ENCODE assay signal across 7 cellular contexts in the genomic region with DNA sequence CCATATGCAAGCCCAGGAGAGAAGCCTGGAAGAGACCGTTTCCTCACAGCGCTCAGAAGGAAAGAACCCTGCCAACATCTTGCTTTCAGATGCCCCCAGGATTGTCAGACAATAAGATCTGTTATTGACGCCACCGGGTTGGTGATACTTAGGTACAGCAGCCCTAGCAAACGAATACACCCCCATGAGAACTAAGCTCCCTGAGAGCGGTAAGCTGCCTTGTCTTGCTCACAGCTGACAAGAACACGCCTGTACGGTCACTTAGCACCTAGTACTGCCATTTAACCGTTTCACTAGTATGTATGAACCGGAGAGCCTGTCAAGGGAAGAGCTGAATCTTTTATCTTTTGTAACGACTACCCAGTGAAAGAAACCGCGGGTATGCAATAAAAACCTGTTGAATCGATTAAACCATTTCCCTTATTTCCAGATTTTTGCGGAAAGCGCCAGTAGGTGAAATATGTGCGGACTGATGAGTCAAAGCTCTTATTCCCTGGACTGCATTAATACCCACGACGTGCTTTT. TPM values are rescaled to one million over a fixed set of nuclear protein-coding genes. Genes with fewer than 3 reads are reported as not detected.
DNase-seq lines count a peak whose midpoint lies in the region; ATAC-seq, FAIRE-seq and TF ChIP-seq lines count a peak whose summit lies in the region.

No MANE protein-coding gene starts in this region.

- TF ChIP-seq POLR2A in IMR-90 (IDR thresholded peaks at IDR 0.05; ENCODE audit: low read depth, low read length) (no peak), sigmoid colon (IDR thresholded peaks at IDR 0.05) (no peak)

- H3K27ac ChIP-seq in IMR-90 (ENCODE audit: insufficient read depth, low read length), result no peak overlapping the region
- no peak overlapping the region for H3K27ac ChIP-seq in right atrium auricular region
- no peak overlapping the region for H3K27ac ChIP-seq in sigmoid colon
- H3K27ac ChIP-seq in small intestine (ENCODE audit: low read depth in 1 of 2, low read length in 1 of 2), result no peak overlapping the region

- peaks cover 13% of the 10 kb centered on the region for H3K4me1 Mint-ChIP-seq in activated CD8-positive, alpha-beta T cell treated with anti-CD3 and anti-CD28 coated beads, Interleukin-2, amount 10 ng/mL, durations not matched to agents 7 days and 5 days (ENCODE audit: low read depth)

- CTCF ChIA-PET in IMR-90 (lab: Yijun Ruan, JAX), result interaction anchor here (0.9 kb wide), 1 partner anchor 16 kb away, joined by 3 read pairs; no protein-coding TSS in a partner anchor
- CTCF ChIA-PET in activated CD8-positive, alpha-beta T cell treated with anti-CD3 and anti-CD28 coated beads, Interleukin-2, amount 10 ng/mL, durations not matched to agents 7 days and 5 days (lab: Charles Lee), result interaction anchor here (0.9 kb wide), 1 partner anchor 63 kb away, joined by 3 read pairs; no protein-coding TSS in a partner anchor
- CTCF ChIA-PET in GM10248 (lab: Yijun Ruan, JAX), result interaction anchor here (0.6 to 0.9 kb wide), 3 partner anchors 12 to 56 kb away, joined by 3 to 4 read pairs (median 3); no protein-coding TSS in a partner anchor

- peak overlapping the region; percentile 51 for H3K4me3 Mint-ChIP-seq in activated CD8-positive, alpha-beta T cell treated with anti-CD3 and anti-CD28 coated beads, Interleukin-2, amount 10 ng/mL, durations not matched to agents 7 days and 5 days

- no peak overlapping the region for H2BK20ac ChIP-seq in IMR-90 (ENCODE audit: low read depth, low read length)

- TF ChIP-seq EP300 in sigmoid colon (IDR thresholded peaks at IDR 0.05), result no peak

- H3K9me1 ChIP-seq in IMR-90 (ENCODE audit: insufficient read depth, low read length), result no peaks in the 10 kb centered on the region

- no peak overlapping the region for H4K5ac ChIP-seq in IMR-90 (ENCODE audit: low read depth, low read length)

- dilution Hi-C loops in IMR-90 (cut with HindIII; ENCODE audit: low sequenced_read_pairs, unreplicated experiment), result no loop called here

- no peaks in the 10 kb centered on the region for H3K36me3 Mint-ChIP-seq in activated CD8-positive, alpha-beta T cell treated with anti-CD3 and anti-CD28 coated beads, Interleukin-2, amount 10 ng/mL, durations not matched to agents 7 days and 5 days (ENCODE audit: low read depth)

- H3K4me1 ChIP-seq in IMR-90 (ENCODE audit: control insufficient read depth, insufficient read depth, low read length), result peaks cover 3% of the 10 kb centered on the region; the same call in 1 of the 2 replicates
- H3K4me1 ChIP-seq in right atrium auricular region, result peaks cover 0 to 17% of the 10 kb centered on the region in 2 donors
- peaks cover 0 to 18% (median 15%) of the 10 kb centered on the region in 4 donors for H3K4me1 ChIP-seq in sigmoid colon
- H3K4me1 ChIP-seq in small intestine (ENCODE audit: control insufficient read depth in 2 of 2, insufficient read depth in 1 of 2, low read depth in 1 of 2, low read length in 1 of 2), result no peaks in the 10 kb centered on the region

- H3K79me1 ChIP-seq in IMR-90 (ENCODE audit: low read depth in 1 of 2, low read length in 2 of 2), result no peaks in the 10 kb centered on the region

- H2AK9ac ChIP-seq in IMR-90 (replicated peaks; ENCODE audit: low read depth, low read length, poor library complexity), result peak overlapping the region; percentile 33

- H4K20me1 ChIP-seq in IMR-90 (ENCODE audit: insufficient read depth, low read length), result no peaks in the 10 kb centered on the region

- WGBS in IMR-90 (ENCODE audit: extremely low coverage in 2 of 2, insufficient read length in 1 of 2), 2 experiments, result 29% methylated on average over 1 of the region's 19 CpGs; no CpG with 5 or more reads in 1 of the 2 experiments
- 6 to 8% methylated on average over 19 of the region's 19 CpGs for WGBS in sigmoid colon, 2 donors
- 6 to 7% (median 7%) methylated on average over 19 of the region's 19 CpGs for WGBS in small intestine, 3 donors

- TF ChIP-seq RAD21 in IMR-90 (IDR thresholded peaks at IDR 0.05; ENCODE audit: low read length), result no peak

- H3K9me3 ChIP-seq in IMR-90 (ENCODE audit: control insufficient read depth, insufficient read depth, low read length) (peaks cover 2% of the 10 kb centered on the region; the same call in 1 of the 2 replicates), right atrium auricular region (peaks cover 0 to 7% of the 10 kb centered on the region in 2 donors), sigmoid colon (peaks cover 0 to 2% (median 0%) of the 10 kb centered on the region in 4 donors), small intestine (ENCODE audit: control insufficient read depth, low read depth) (no peaks in the 10 kb centered on the region)

- in situ Hi-C loops in IMR-90 (cut with MboI; ENCODE audit: low sequenced_read_pairs), result no loop called here

- peaks cover 54% of the 10 kb centered on the region for H3K27me3 ChIP-seq in IMR-90 (ENCODE audit: control insufficient read depth, insufficient read depth, low read length)
- H3K27me3 ChIP-seq in right atrium auricular region, result peaks cover 0 to 5% of the 10 kb centered on the region in 2 donors
- H3K27me3 ChIP-seq in sigmoid colon, result peaks cover 11 to 54% (median 38%) of the 10 kb centered on the region in 3 donors
- peaks cover 0 to 11% of the 10 kb centered on the region in 2 donors for H3K27me3 ChIP-seq in small intestine (ENCODE audit: control insufficient read depth in 2 of 2, insufficient read depth in 2 of 2, low read length in 2 of 2)

- H3K4ac ChIP-seq in IMR-90 (ENCODE audit: low read depth, low read length), result no peak overlapping the region

- H3K23ac ChIP-seq in IMR-90 (ENCODE audit: low read depth, low read length), result no peak overlapping the region

- H3K9me3 Mint-ChIP-seq in activated CD8-positive, alpha-beta T cell treated with anti-CD3 and anti-CD28 coated beads, Interleukin-2, amount 10 ng/mL, durations not matched to agents 7 days and 5 days (ENCODE audit: insufficient read depth), result peaks cover 2% of the 10 kb centered on the region

- H3K14ac ChIP-seq in IMR-90 (replicated peaks; ENCODE audit: low read depth, low read length), result no peak overlapping the region

- no peak overlapping the region for H2BK5ac ChIP-seq in IMR-90 (ENCODE audit: low read depth, low read length, poor library complexity, severe bottlenecking)

- H3K27ac Mint-ChIP-seq in activated CD8-positive, alpha-beta T cell treated with anti-CD3 and anti-CD28 coated beads, Interleukin-2, amount 10 ng/mL, durations not matched to agents 7 days and 5 days, result no peak overlapping the region

- H2BK120ac ChIP-seq in IMR-90 (ENCODE audit: low read depth, low read length), result no peak overlapping the region

- no peak; the same call in 1 of the 2 replicates for ATAC-seq in IMR-90 (ENCODE audit: low read depth)
- ATAC-seq in activated CD8-positive, alpha-beta T cell treated with anti-CD3 and anti-CD28 coated beads, Interleukin-2, amount 10 ng/mL, durations not matched to agents 7 days and 5 days, result no peak

- no peak overlapping the region for H3K9ac ChIP-seq in IMR-90 (ENCODE audit: low read depth, low read length)

- FAIRE-seq in small intestine (lab: Jason Lieb, UNC), result no peak

- H3K18ac ChIP-seq in IMR-90 (ENCODE audit: low read depth, low read length), result no peak overlapping the region

- H2AK5ac ChIP-seq in IMR-90 (ENCODE audit: low read depth, low read length), result no peak overlapping the region

- POLR2A ChIA-PET in IMR-90 (lab: Charles Lee; ENCODE audit: unreplicated experiment), result interaction anchor here (0.7 kb wide), 1 partner anchor 337 kb away, joined by 3 read pairs; no protein-coding TSS in a partner anchor
- POLR2A ChIA-PET in activated CD8-positive, alpha-beta T cell treated with anti-CD3 and anti-CD28 coated beads, Interleukin-2, amount 10 ng/mL, durations not matched to agents 7 days and 5 days (lab: Charles Lee), result no interaction called here
- POLR2A ChIA-PET in GM10248 (lab: Yijun Ruan, JAX), result no interaction called here

- peak overlapping the region; percentile 58 for H2AFZ ChIP-seq in IMR-90 (replicated peaks; ENCODE audit: low read length, poor library complexity)

- peak overlapping the region; percentile 35 for H3K4me3 ChIP-seq in IMR-90 (ENCODE audit: insufficient read depth, low read depth, low read length)
- peak overlapping the region; percentile 37 to 55 for H3K4me3 ChIP-seq in right atrium auricular region
- H3K4me3 ChIP-seq in sigmoid colon, result peak overlapping the region; percentile 9 to 50 (median 38)
- peak overlapping the region in 1 of 2 donors; percentile 27 for H3K4me3 ChIP-seq in small intestine (ENCODE audit: low read depth in 1 of 2, low read length in 2 of 2)

- H2BK15ac ChIP-seq in IMR-90 (ENCODE audit: low read depth, low read length), result no peak overlapping the region

- no TSS peak for BruUV-seq in IMR-90 (replicated peaks; lab: Mats Ljungman, UMichigan)

- peak; percentile 4 for DNase-seq in IMR-90
- DNase-seq in activated CD8-positive, alpha-beta T cell treated with anti-CD3 and anti-CD28 coated beads, Interleukin-2, amount 10 ng/mL, durations not matched to agents 7 days and 5 days, result no peak
- DNase-seq in right atrium auricular region (ENCODE audit: low spot score), result no peak
- no peak for DNase-seq in sigmoid colon
- no peak for DNase-seq in NCI-H226
- DNase-seq in GM10248 (ENCODE audit: extremely low spot score), result no peak
- no peak for DNase-seq in small intestine

- peak overlapping the region; percentile 70 for H3K4me2 ChIP-seq in IMR-90 (ENCODE audit: low read depth, low read length)

- no peak overlapping the region for H4K91ac ChIP-seq in IMR-90 (ENCODE audit: insufficient read depth, low read depth, low read length)

- intact Hi-C loops in IMR-90 (cut with micrococcal nuclease) (no loop called here), sigmoid colon (cut with DNase I) (no loop called here)

- H4K8ac ChIP-seq in IMR-90 (ENCODE audit: low read depth in 2 of 2, low read length in 2 of 2), result no peak overlapping the region

- H3K36me3 ChIP-seq in IMR-90 (ENCODE audit: control insufficient read depth, insufficient read depth, low read length), result no peaks in the 10 kb centered on the region
- no peaks in the 10 kb centered on the region for H3K36me3 ChIP-seq in right atrium auricular region
- H3K36me3 ChIP-seq in sigmoid colon, result no peaks in the 10 kb centered on the region
- H3K36me3 ChIP-seq in small intestine (ENCODE audit: control insufficient read depth in 2 of 2, insufficient read depth in 2 of 2, low read length in 2 of 2), result no peaks in the 10 kb centered on the region

- no peak overlapping the region for H3K56ac ChIP-seq in IMR-90 (ENCODE audit: extremely low read depth, insufficient read depth, low read length)

- no peak for TF ChIP-seq CTCF in IMR-90 (conservative IDR thresholded peaks at IDR 0.05; ENCODE audit: low read depth, low read length)
- TF ChIP-seq CTCF in right atrium auricular region (IDR thresholded peaks at IDR 0.05), result no peak
- no peak for TF ChIP-seq CTCF in sigmoid colon (IDR thresholded peaks at IDR 0.05)
- TF ChIP-seq CTCF in GM10248 (IDR thresholded peaks at IDR 0.05; ENCODE audit: control extremely low read depth, extremely low read depth, low read depth, missing control alignments), result no peak

- H3K27me3 Mint-ChIP-seq in activated CD8-positive, alpha-beta T cell treated with anti-CD3 and anti-CD28 coated beads, Interleukin-2, amount 10 ng/mL, durations not matched to agents 7 days and 5 days (ENCODE audit: low read depth), result peaks cover 47% of the 10 kb centered on the region

RNA-seq across cellular contexts. Expression of gene ZBTB8B, which starts 0.6 kb away (rescaled TPM):
- total RNA-seq in IMR-90 (2012; rRNA removed) (not detected in 2 replicates), right atrium auricular region (under 1 TPM in 1 of 2 donors, not detected in 1; 0.04 TPM), sigmoid colon (under 1 TPM in 3 of 4 donors, not detected in 1; under 0.01 TPM)
- polyA plus RNA-seq in IMR-90 (2012; rRNA removed) (not detected in 2 replicates), sigmoid colon (under 1 TPM in 1 of 3 donors, not detected in 2; 0.01 TPM), small intestine (under 1 TPM in 1 of 3 donors, not detected in 2; 0.03 TPM)
- 0.01 TPM in 1 of 2 replicates, not detected in the other for polyA plus RNA-seq in IMR-90 (2012; cell fraction: cytosol; rRNA removed)
- polyA plus RNA-seq in IMR-90 (2012; cell fraction: nucleus; rRNA removed; ENCODE audit: low replicate concordance), result under 0.01 TPM in 1 of 2 replicates, not detected in the other
- not detected for total RNA-seq in activated CD8-positive, alpha-beta T cell treated with anti-CD3 and anti-CD28 coated beads, Interleukin-2, amount 10 ng/mL, durations not matched to agents 7 days and 5 days
